25 cellular contexts compared by ENCODE assay signal in genomic region chr3:128238100-128238459, GRCh38.
DNase-seq lines count a peak whose midpoint lies in the region; TF ChIP-seq lines count a peak whose summit lies in the region.
"Had no signal": no experiment of that assay in that cellular context is flagged by ENCODE, and none has a peak within 500 bp of the region (broad histone marks: within the 10 kb centered on the region; RNA-seq: fewer than 3 reads in every experiment).

No MANE protein-coding gene starts in this region.

- no peak for TF ChIP-seq CTCF in AG10803 (conservative IDR thresholded peaks at IDR 0.05; ENCODE audit: low read length)
- no peak for TF ChIP-seq CTCF in VCaP (conservative IDR thresholded peaks at IDR 0.05)
- TF ChIP-seq CTCF in nephron progenitor cell (IDR thresholded peaks at IDR 0.05), result no peak
- no peak for TF ChIP-seq CTCF in GM13977 (IDR thresholded peaks at IDR 0.05; ENCODE audit: extremely low read depth, insufficient read depth, missing control alignments)

- no peaks in the 10 kb centered on the region for H3K36me3 Mint-ChIP-seq in nephron progenitor cell (ENCODE audit: low read depth)
- H3K36me3 Mint-ChIP-seq: CD8-positive, alpha-beta T cell; WTC11 had no signal

- peak overlapping the region; percentile 71 for H3K27ac ChIP-seq in VCaP
- H3K27ac ChIP-seq: foreskin keratinocyte, pancreas, uterus had no signal

- H3K9me3 Mint-ChIP-seq in nephron progenitor cell, result no peaks in the 10 kb centered on the region
- H3K9me3 Mint-ChIP-seq: activated naive CD8-positive, alpha-beta T cell treated with anti-CD3 and anti-CD28 coated beads for 36 hours; CD8-positive, alpha-beta T cell; naive thymus-derived CD8-positive, alpha-beta T cell; stimulated activated naive B cell treated with anti-CD40 and anti-IgM and Interleukin-4, amounts not matched to agents 10 μg/mL and 1 μg/mL and 100 μg/mL, for 72 hours; WTC11 had no signal

- in situ Hi-C loops in GM13977 (cut with MboI; ENCODE audit: low pct_unique_long_range_greater_than_20kb, low sequenced_read_pairs, unreplicated experiment), result no loop called here

- H3K4me1 Mint-ChIP-seq in nephron progenitor cell, result peaks cover 32% of the 10 kb centered on the region

- H3K4me3 ChIP-seq in AG10803 (ENCODE audit: low read length), result no peak overlapping the region
- H3K4me3 ChIP-seq: pancreas, uterus had no signal

- H3K4me3 Mint-ChIP-seq in nephron progenitor cell, result no peak overlapping the region
- H3K4me3 Mint-ChIP-seq: activated naive CD8-positive, alpha-beta T cell treated with anti-CD3 and anti-CD28 coated beads for 36 hours; CD8-positive, alpha-beta T cell; naive thymus-derived CD8-positive, alpha-beta T cell; stimulated activated naive B cell treated with anti-CD40 and anti-IgM and Interleukin-4, amounts not matched to agents 10 μg/mL and 1 μg/mL and 100 μg/mL, for 72 hours; WTC11 had no signal

- DNase-seq in AG10803 (ENCODE audit: low read depth) (peak; percentile 68), GM04504 (ENCODE audit: low read depth) (peak; percentile 5), myocyte (ENCODE audit: low read depth) (peak; percentile 59), nephron progenitor cell (no peak), GM13977 (ENCODE audit: low spot score) (no peak)
- no peak for DNase-seq in activated CD4-positive, alpha-beta T cell treated with anti-CD3 and anti-CD28 coated beads, Interleukin-2, amount 50 U/mL, for 4 hours
- DNase-seq: activated CD8-positive, alpha-beta memory T cell treated with anti-CD3 and anti-CD28 coated beads, Interleukin-2, amount 50 U/mL, for 4 hours; activated naive CD8-positive, alpha-beta T cell treated with anti-CD3 and anti-CD28 coated beads for 36 hours; CD8-positive, alpha-beta T cell; DMS53; foreskin keratinocyte; GOT3; left colon; mesenchymal stem cell; naive thymus-derived CD8-positive, alpha-beta T cell; NCI-H1436 treated with DMSO at 0.1 percent for 48 hours; NCI-H2171 treated with DMSO at 0.1 percent for 48 hours; NCI-H748 treated with DMSO at 0.1 percent for 48 hours; pancreas; stimulated activated CD4-positive, alpha-beta T cell treated with anti-CD3 and anti-CD28 coated beads, Interleukin-4, amount 100 ng/mL, for 1 hour; stimulated activated naive B cell treated with anti-CD40 and anti-IgM and Interleukin-4, amounts not matched to agents 10 μg/mL and 1 μg/mL and 100 μg/mL, for 72 hours; T-helper 9 cell; uterus had no signal

- no peak overlapping the region for H3K27ac Mint-ChIP-seq in nephron progenitor cell
- H3K27ac Mint-ChIP-seq: activated naive CD8-positive, alpha-beta T cell treated with anti-CD3 and anti-CD28 coated beads for 36 hours; CD8-positive, alpha-beta T cell; stimulated activated naive B cell treated with anti-CD40 and anti-IgM and Interleukin-4, amounts not matched to agents 10 μg/mL and 1 μg/mL and 100 μg/mL, for 72 hours had no signal

- H3K27me3 Mint-ChIP-seq in nephron progenitor cell (ENCODE audit: low read depth, poor library complexity), result peaks cover 3% of the 10 kb centered on the region
- H3K27me3 Mint-ChIP-seq: activated naive CD8-positive, alpha-beta T cell treated with anti-CD3 and anti-CD28 coated beads for 36 hours; naive thymus-derived CD8-positive, alpha-beta T cell; stimulated activated naive B cell treated with anti-CD40 and anti-IgM and Interleukin-4, amounts not matched to agents 10 μg/mL and 1 μg/mL and 100 μg/mL, for 72 hours had no signal

Comparison
In these comparisons a context has a peak if more than half of its experiments do, and no peak if none do; other contexts are left out.
1. DNase-seq: peak in AG10803 (single experiment), GM04504 (single experiment) and myocyte (single experiment); none in activated CD4-positive, alpha-beta T cell treated with anti-CD3 and anti-CD28 coated beads, Interleukin-2, amount 50 U/mL, for 4 hours (0 of 2), nephron progenitor cell (single experiment) and GM13977 (single experiment).